In genomic region chr7:132425920-132426319, GRCh38 we compare ENCODE assay signal across 17 cellular contexts.
A peak's percentile ranks its signal among the peaks of the same experiment; 100 is the strongest.
DNase-seq lines count a peak whose midpoint lies in the region; ATAC-seq and TF ChIP-seq lines count a peak whose summit lies in the region.
"Had no signal": no experiment of that assay in that cellular context is flagged by ENCODE, and none has a peak within 500 bp of the region (broad histone marks: within the 10 kb centered on the region; RNA-seq: fewer than 3 reads in every experiment).

No MANE protein-coding gene starts in this region.

- H3K9me3 Mint-ChIP-seq in GM23338, result peaks cover 2% of the 10 kb centered on the region; the same call in 1 of the 3 replicates

- H3K9me2 ChIP-seq in GM23338 (ENCODE audit: insufficient read depth), result no peaks in the 10 kb centered on the region

- 100% methylated on average over 4 of the region's 4 CpGs for WGBS in mesenchymal stem cell
- WGBS in thyroid gland, 2 donors, result 51 to 100% methylated on average over 1 to 4 of the region's 4 CpGs

- no peak overlapping the region for H3K27ac ChIP-seq in GM23338 (ENCODE audit: low read depth)
- H3K27ac ChIP-seq in ascending aorta, result peak overlapping the region; percentile 32 to 76
- no peak overlapping the region for H3K27ac ChIP-seq in mesenchymal stem cell (ENCODE audit: low read length, poor library complexity, severe bottlenecking)
- H3K27ac ChIP-seq in thyroid gland, result no peak overlapping the region
- H3K27ac ChIP-seq in uterus, result no peak overlapping the region
- H3K27ac ChIP-seq: Peyer's patch had no signal

- no peak overlapping the region for H2BK15ac ChIP-seq in mesenchymal stem cell (ENCODE audit: low read depth, poor library complexity, severe bottlenecking)

- no peak overlapping the region for H3K27ac Mint-ChIP-seq in GM23338
- H3K27ac Mint-ChIP-seq: B cell; CD8-positive, alpha-beta T cell had no signal

- peaks cover 1% of the 10 kb centered on the region; the same call in 1 of the 3 replicates for H3K36me3 Mint-ChIP-seq in GM23338 (ENCODE audit: low read depth)
- H3K36me3 Mint-ChIP-seq: CD8-positive, alpha-beta T cell had no signal

- no peaks in the 10 kb centered on the region for H3K27me3 ChIP-seq in GM23338 (ENCODE audit: insufficient read depth)
- no peaks in the 10 kb centered on the region for H3K27me3 ChIP-seq in ascending aorta
- H3K27me3 ChIP-seq in mesenchymal stem cell (ENCODE audit: control insufficient read depth in 1 of 2, insufficient read depth in 1 of 2, low read length in 2 of 2), result peaks cover 0 to 7% of the 10 kb centered on the region in 2 experiments
- H3K27me3 ChIP-seq in thyroid gland, result no peaks in the 10 kb centered on the region
- no peaks in the 10 kb centered on the region for H3K27me3 ChIP-seq in uterus
- H3K27me3 ChIP-seq: Peyer's patch had no signal

- no peak overlapping the region for H3K14ac ChIP-seq in mesenchymal stem cell (ENCODE audit: low read length in 2 of 2)

- peaks cover 3% of the 10 kb centered on the region for H3K27me3 Mint-ChIP-seq in GM23338 (ENCODE audit: insufficient read depth, low read depth, poor library complexity)

- no peaks in the 10 kb centered on the region for H3K36me3 ChIP-seq in GM23338 (ENCODE audit: insufficient read depth)
- no peaks in the 10 kb centered on the region for H3K36me3 ChIP-seq in ascending aorta
- H3K36me3 ChIP-seq in mesenchymal stem cell (ENCODE audit: control insufficient read depth in 1 of 2, insufficient read depth in 2 of 2, low read depth in 1 of 2, low read length in 2 of 2), result no peaks in the 10 kb centered on the region
- H3K36me3 ChIP-seq in thyroid gland, result no peaks in the 10 kb centered on the region
- no peaks in the 10 kb centered on the region for H3K36me3 ChIP-seq in uterus
- H3K36me3 ChIP-seq: Peyer's patch had no signal

- H3K18ac ChIP-seq in mesenchymal stem cell (ENCODE audit: low read depth in 1 of 2, low read length in 2 of 2), result no peak overlapping the region

- intact Hi-C loops in ascending aorta (cut with DNase I) (loop anchor here (5.0 kb wide), 1 partner anchor 169 kb away; no protein-coding TSS in a partner anchor), thyroid gland (cut with DNase I) (no loop called here), uterus (cut with DNase I; ENCODE audit: low total_unique reads) (no loop called here)

- no peak overlapping the region for H4K8ac ChIP-seq in mesenchymal stem cell (ENCODE audit: low read length)

- H3K4me2 ChIP-seq in GM23338 (peak overlapping the region; percentile 55; the same call in 1 of the 2 replicates), mesenchymal stem cell (ENCODE audit: low read length, poor library complexity, severe bottlenecking) (no peak overlapping the region)

- ATAC-seq in GM23338, result no peak
- ATAC-seq in GM18858 (IDR thresholded peaks at IDR 0.05; ENCODE audit: unreplicated experiment), result no peak
- ATAC-seq: CD8-positive, alpha-beta T cell had no signal

- H3K23ac ChIP-seq in mesenchymal stem cell (ENCODE audit: low read length in 2 of 2), result no peak overlapping the region

- no peak for TF ChIP-seq POLR2A in thyroid gland (IDR thresholded peaks at IDR 0.05)
- no peak for TF ChIP-seq POLR2A in uterus (IDR thresholded peaks at IDR 0.05)

- no peaks in the 10 kb centered on the region for H3K79me1 ChIP-seq in mesenchymal stem cell (replicated peaks; ENCODE audit: low read length, poor library complexity, severe bottlenecking)

- DNase-seq in GM23338 (ENCODE audit: low spot score) (no peak), ascending aorta (ENCODE audit: low spot score in 2 of 2) (no peak), mesenchymal stem cell (no peak), retina (peak; percentile 56), thyroid gland (no peak), uterus (no peak)
- DNase-seq: CD8-positive, alpha-beta T cell; DND-41; GDM1; KBM-7; MM.1S; NCI-H187; NCI-H82; Peyer's patch; Right ventricle myocardium superior had no signal

- no peak overlapping the region for H3K4me3 Mint-ChIP-seq in GM23338
- H3K4me3 Mint-ChIP-seq: B cell; CD8-positive, alpha-beta T cell had no signal

- H3K4me1 Mint-ChIP-seq in GM23338, result peaks cover 20% of the 10 kb centered on the region
- H3K4me1 Mint-ChIP-seq: B cell had no signal

- no peak overlapping the region for H4K91ac ChIP-seq in mesenchymal stem cell (ENCODE audit: low read length)

- H3K4me1 ChIP-seq in GM23338 (ENCODE audit: insufficient read depth) (peaks cover 12% of the 10 kb centered on the region), ascending aorta (peaks cover 7 to 55% of the 10 kb centered on the region in 2 donors), mesenchymal stem cell (ENCODE audit: control insufficient read depth, insufficient read depth, low read depth, low read length) (no peaks in the 10 kb centered on the region), thyroid gland (peaks cover 0 to 5% of the 10 kb centered on the region in 2 donors), uterus (peaks cover 0 to 4% of the 10 kb centered on the region in 2 donors)

- H3F3A ChIP-seq in GM23338 (replicated peaks; ENCODE audit: low read depth), result no peaks in the 10 kb centered on the region

- TF ChIP-seq CTCF in GM23338 (conservative IDR thresholded peaks at IDR 0.05; ENCODE audit: low read depth in 2 of 2) (no peak), ascending aorta (IDR thresholded peaks at IDR 0.05) (no peak), thyroid gland (IDR thresholded peaks at IDR 0.05) (no peak), uterus (IDR thresholded peaks at IDR 0.05) (no peak)

- H4K20me1 ChIP-seq in GM23338 (replicated peaks; ENCODE audit: insufficient read depth), result no peaks in the 10 kb centered on the region

- H2BK120ac ChIP-seq in mesenchymal stem cell (ENCODE audit: low read depth, low read length), result no peak overlapping the region

- H3K9ac ChIP-seq in mesenchymal stem cell (ENCODE audit: low read length), result peak overlapping the region; percentile 10

- no peak overlapping the region for H3K4ac ChIP-seq in mesenchymal stem cell (ENCODE audit: low read depth in 1 of 2, low read length in 2 of 2)

- H2BK5ac ChIP-seq in mesenchymal stem cell (ENCODE audit: low read depth, low read length, poor library complexity, severe bottlenecking), result no peak overlapping the region

- H2BK12ac ChIP-seq in mesenchymal stem cell (ENCODE audit: low read length in 2 of 2), result no peak overlapping the region

- H3K9me3 ChIP-seq in ascending aorta (no peaks in the 10 kb centered on the region), mesenchymal stem cell (ENCODE audit: control insufficient read depth, low read length) (peaks cover 1% of the 10 kb centered on the region), thyroid gland (no peaks in the 10 kb centered on the region), uterus (no peaks in the 10 kb centered on the region)
- H3K9me3 ChIP-seq: Peyer's patch had no signal

- H2AFZ ChIP-seq in GM23338, result peak overlapping the region; percentile 93
- no peak overlapping the region for H2AFZ ChIP-seq in mesenchymal stem cell (ENCODE audit: low read depth, low read length)

- no peak overlapping the region for H2AK5ac ChIP-seq in mesenchymal stem cell (ENCODE audit: low read length, severe bottlenecking)

- H3K79me2 ChIP-seq in GM23338 (replicated peaks; ENCODE audit: insufficient read depth), result no peaks in the 10 kb centered on the region

- H3K4me3 ChIP-seq in GM23338 (no peak overlapping the region), ascending aorta (no peak overlapping the region), mesenchymal stem cell (ENCODE audit: insufficient read depth in 1 of 2, low read depth in 1 of 2, low read length in 2 of 2) (no peak overlapping the region), thyroid gland (replicated peaks in 1 of 3) (no peak overlapping the region), uterus (no peak overlapping the region)
- H3K4me3 ChIP-seq: Peyer's patch had no signal

TF ChIP-seq in GM23338, 12 proteins besides CTCF, POLR2A, EP300 and RAD21 (continues in another document):
- TF ChIP-seq, protein P1, sequence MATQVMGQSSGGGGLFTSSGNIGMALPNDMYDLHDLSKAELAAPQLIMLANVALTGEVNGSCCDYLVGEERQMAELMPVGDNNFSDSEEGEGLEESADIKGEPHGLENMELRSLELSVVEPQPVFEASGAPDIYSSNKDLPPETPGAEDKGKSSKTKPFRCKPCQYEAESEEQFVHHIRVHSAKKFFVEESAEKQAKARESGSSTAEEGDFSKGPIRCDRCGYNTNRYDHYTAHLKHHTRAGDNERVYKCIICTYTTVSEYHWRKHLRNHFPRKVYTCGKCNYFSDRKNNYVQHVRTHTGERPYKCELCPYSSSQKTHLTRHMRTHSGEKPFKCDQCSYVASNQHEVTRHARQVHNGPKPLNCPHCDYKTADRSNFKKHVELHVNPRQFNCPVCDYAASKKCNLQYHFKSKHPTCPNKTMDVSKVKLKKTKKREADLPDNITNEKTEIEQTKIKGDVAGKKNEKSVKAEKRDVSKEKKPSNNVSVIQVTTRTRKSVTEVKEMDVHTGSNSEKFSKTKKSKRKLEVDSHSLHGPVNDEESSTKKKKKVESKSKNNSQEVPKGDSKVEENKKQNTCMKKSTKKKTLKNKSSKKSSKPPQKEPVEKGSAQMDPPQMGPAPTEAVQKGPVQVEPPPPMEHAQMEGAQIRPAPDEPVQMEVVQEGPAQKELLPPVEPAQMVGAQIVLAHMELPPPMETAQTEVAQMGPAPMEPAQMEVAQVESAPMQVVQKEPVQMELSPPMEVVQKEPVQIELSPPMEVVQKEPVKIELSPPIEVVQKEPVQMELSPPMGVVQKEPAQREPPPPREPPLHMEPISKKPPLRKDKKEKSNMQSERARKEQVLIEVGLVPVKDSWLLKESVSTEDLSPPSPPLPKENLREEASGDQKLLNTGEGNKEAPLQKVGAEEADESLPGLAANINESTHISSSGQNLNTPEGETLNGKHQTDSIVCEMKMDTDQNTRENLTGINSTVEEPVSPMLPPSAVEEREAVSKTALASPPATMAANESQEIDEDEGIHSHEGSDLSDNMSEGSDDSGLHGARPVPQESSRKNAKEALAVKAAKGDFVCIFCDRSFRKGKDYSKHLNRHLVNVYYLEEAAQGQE (IDR thresholded peaks at IDR 0.05; ENCODE audit: unreplicated experiment), result no peak
- TF ChIP-seq JUNB (IDR thresholded peaks at IDR 0.05; ENCODE audit: unreplicated experiment) (no peak), POLR2AphosphoS5 (IDR thresholded peaks at IDR 0.05; ENCODE audit: low read depth) (no peak), ZNF114 (CRISPR knock-in tag; IDR thresholded peaks at IDR 0.05) (no peak), ETS1 (IDR thresholded peaks at IDR 0.05) (no peak), EZH2phosphoT487 (IDR thresholded peaks at IDR 0.05; ENCODE audit: unreplicated experiment) (no peak), EZH2 (IDR thresholded peaks at IDR 0.05; ENCODE audit: low read depth, unreplicated experiment) (no peak), STAT1 (IDR thresholded peaks at IDR 0.05; ENCODE audit: unreplicated experiment) (no peak)

Comparison
In these comparisons a context has a peak if more than half of its experiments do, and no peak if none do; other contexts are left out.
1. H3K27ac ChIP-seq: peak in ascending aorta (2 of 2); none in GM23338 (single experiment), mesenchymal stem cell (single experiment), thyroid gland (0 of 3) and uterus (0 of 2).